ENCODE assay signal across 20 cellular contexts in genomic region chr1:57910782-57911181, GRCh38.
A peak's percentile ranks its signal among the peaks of the same experiment; 100 is the strongest.
DNase-seq lines count a peak whose midpoint lies in the region; FAIRE-seq and TF ChIP-seq lines count a peak whose summit lies in the region.
"Had no signal": no experiment of that assay in that cellular context is flagged by ENCODE, and none has a peak within 500 bp of the region (broad histone marks: within the 10 kb centered on the region; RNA-seq: fewer than 3 reads in every experiment).

No MANE protein-coding gene starts in this region.

- in situ Hi-C loops in mammary epithelial cell (cut with MboI; ENCODE audit: low sequenced_read_pairs in 2 of 2) = no loop called here

- no peaks in the 10 kb centered on the region for H3K27me3 ChIP-seq in mammary epithelial cell (ENCODE audit: insufficient read depth, low read length)
- no peaks in the 10 kb centered on the region for H3K27me3 ChIP-seq in keratinocyte (ENCODE audit: control insufficient read depth, extremely low read depth, insufficient read depth, low read length)
- no peaks in the 10 kb centered on the region for H3K27me3 ChIP-seq in vagina

- WGBS in mammary epithelial cell (ENCODE audit: low coverage, missing lambda C conversion rate) = 61% methylated on average over 2 of the region's 2 CpGs

- POLR2A ChIA-PET in MCF 10A (lab: Yijun Ruan, JAX) = no interaction called here

- H3K27ac ChIP-seq in mammary epithelial cell (ENCODE audit: insufficient read depth, low read depth, low read length) (no peak overlapping the region), keratinocyte (ENCODE audit: control insufficient read depth, insufficient read depth, low read length) (no peak overlapping the region), vagina (no peak overlapping the region)
- H3K27ac ChIP-seq: GM23248, HL-60 had no signal

- dilution Hi-C loops in mammary epithelial cell (cut with HindIII; ENCODE audit: low sequenced_read_pairs) (no loop called here), keratinocyte (cut with MboI; ENCODE audit: extremely low pct_ligation_motif_present, low sequenced_read_pairs) (no loop called here)

- H3K4me3 ChIP-seq in mammary epithelial cell (replicated peaks in 1 of 3; ENCODE audit: insufficient read depth in 1 of 3, low read depth in 2 of 3, low read length in 3 of 3) = no peak overlapping the region
- no peak overlapping the region for H3K4me3 ChIP-seq in keratinocyte (ENCODE audit: control insufficient read depth in 2 of 3, extremely low read depth in 1 of 3, insufficient read depth in 2 of 3, low read depth in 1 of 3, low read length in 3 of 3)
- no peak overlapping the region for H3K4me3 ChIP-seq in vagina
- H3K4me3 ChIP-seq: GM23248 had no signal

- H3K4me1 Mint-ChIP-seq in MCF 10A (ENCODE audit: insufficient read depth, unreplicated experiment) (no peaks in the 10 kb centered on the region), brain (peaks cover 34% of the 10 kb centered on the region)
- H3K4me1 Mint-ChIP-seq: CD4-positive, CD25-positive, alpha-beta regulatory T cell; CD8-positive, alpha-beta memory T cell had no signal

- no peaks in the 10 kb centered on the region for H3K9me1 ChIP-seq in keratinocyte (ENCODE audit: control insufficient read depth, extremely low read depth, insufficient read depth, low read length)

- no peak for TF ChIP-seq POLR2A in vagina (IDR thresholded peaks at IDR 0.05)

- peaks cover 3% of the 10 kb centered on the region for H3K4me1 ChIP-seq in mammary epithelial cell (ENCODE audit: insufficient read depth, low read length)
- H3K4me1 ChIP-seq in keratinocyte (ENCODE audit: control insufficient read depth, extremely low read depth, insufficient read depth, low read length) = peaks cover 2% of the 10 kb centered on the region
- H3K4me1 ChIP-seq in vagina = no peaks in the 10 kb centered on the region

- H3K4me2 ChIP-seq in mammary epithelial cell (ENCODE audit: insufficient read depth, low read depth, low read length) = no peak overlapping the region
- no peak overlapping the region for H3K4me2 ChIP-seq in keratinocyte (ENCODE audit: control insufficient read depth, extremely low read depth, insufficient read depth, low read depth, low read length)

- TF ChIP-seq CTCF in mammary epithelial cell (conservative IDR thresholded peaks at IDR 0.05 in 1 of 2, IDR thresholded peaks at IDR 0.05 in 1 of 2; ENCODE audit: extremely low read depth in 1 of 2, insufficient read depth in 1 of 2, low read depth in 1 of 2, low read length in 2 of 2) (no peak), MCF 10A (IDR thresholded peaks at IDR 0.05; ENCODE audit: unreplicated experiment) (no peak), brain (conservative IDR thresholded peaks at IDR 0.05) (no peak), keratinocyte (optimal IDR thresholded peaks at IDR 0.05 in 1 of 3, IDR thresholded peaks at IDR 0.05 in 1 of 3, conservative IDR thresholded peaks at IDR 0.05 in 1 of 3; ENCODE audit: extremely low read depth in 1 of 3, insufficient read depth in 2 of 3, low read length in 3 of 3) (peak in 2 of 3 experiments; percentile 0 to 12), vagina (IDR thresholded peaks at IDR 0.05) (no peak)

- peak; percentile 47 for DNase-seq in mammary epithelial cell
- no peak for DNase-seq in MCF 10A (ENCODE audit: unreplicated experiment)
- DNase-seq in keratinocyte (ENCODE audit: low read depth, low spot score) = no peak
- no peak for DNase-seq in NCI-H1048 (lab: John Stamatoyannopoulos, UW)
- DNase-seq in DMS79 (lab: John Stamatoyannopoulos, UW) = no peak
- DNase-seq in vagina (ENCODE audit: extremely low spot score in 2 of 2) = no peak
- DNase-seq: 8988T; C1 segment of cervical spinal cord; CD4-positive, CD25-positive, alpha-beta regulatory T cell; CD8-positive, alpha-beta memory T cell; COR-L47; DMS 273 treated with DMSO at 0.1 percent for 48 hours; DMS53; GM23248; HCEC 1CT had no signal

- H3K9me3 Mint-ChIP-seq in MCF 10A (ENCODE audit: unreplicated experiment) = no peaks in the 10 kb centered on the region
- peaks cover 0 to 2% (median 0%) of the 10 kb centered on the region in 5 experiments for H3K9me3 Mint-ChIP-seq in brain

- H3K36me3 ChIP-seq in mammary epithelial cell (ENCODE audit: insufficient read depth, low read length) (no peaks in the 10 kb centered on the region), keratinocyte (ENCODE audit: control insufficient read depth in 2 of 2, extremely low read depth in 1 of 2, insufficient read depth in 2 of 2, low read length in 2 of 2) (no peaks in the 10 kb centered on the region), vagina (no peaks in the 10 kb centered on the region)

- no peaks in the 10 kb centered on the region for H3K27me3 Mint-ChIP-seq in MCF 10A (ENCODE audit: insufficient read depth, unreplicated experiment)
- H3K27me3 Mint-ChIP-seq in brain = no peaks in the 10 kb centered on the region
- H3K27me3 Mint-ChIP-seq: CD4-positive, CD25-positive, alpha-beta regulatory T cell; CD8-positive, alpha-beta memory T cell had no signal

- H3K27ac Mint-ChIP-seq in MCF 10A (ENCODE audit: low read depth, unreplicated experiment) (no peak overlapping the region), brain (peak overlapping the region in 4 of 5 experiments; percentile 21 to 97 (median 27))
- H3K27ac Mint-ChIP-seq: CD4-positive, CD25-positive, alpha-beta regulatory T cell; CD8-positive, alpha-beta memory T cell had no signal

- no peaks in the 10 kb centered on the region for H3K79me2 ChIP-seq in mammary epithelial cell (ENCODE audit: insufficient read depth, low read length)
- no peaks in the 10 kb centered on the region for H3K79me2 ChIP-seq in keratinocyte (ENCODE audit: control insufficient read depth, insufficient read depth, low read length)

- BruUV-seq in mammary epithelial cell (replicated peaks; lab: Mats Ljungman, UMichigan) (no TSS peak), MCF 10A (replicated peaks; lab: Mats Ljungman, UMichigan) (no TSS peak)

- H4K20me1 ChIP-seq in mammary epithelial cell (ENCODE audit: insufficient read depth, low read length) (no peaks in the 10 kb centered on the region), keratinocyte (ENCODE audit: control insufficient read depth, extremely low read depth, insufficient read depth, low read length) (no peaks in the 10 kb centered on the region)

- H3K36me3 Mint-ChIP-seq in MCF 10A (ENCODE audit: insufficient read depth, unreplicated experiment) (no peaks in the 10 kb centered on the region), brain (no peaks in the 10 kb centered on the region)
- H3K36me3 Mint-ChIP-seq: CD4-positive, CD25-positive, alpha-beta regulatory T cell; CD8-positive, alpha-beta memory T cell had no signal

- intact Hi-C loops in mammary epithelial cell (cut with micrococcal nuclease) (no loop called here), MCF 10A (cut with micrococcal nuclease) (no loop called here), vagina (cut with DNase I) (no loop called here)

- H2AFZ ChIP-seq in mammary epithelial cell (ENCODE audit: low read depth, low read length) (no peak overlapping the region), keratinocyte (ENCODE audit: control insufficient read depth, low read length) (no peak overlapping the region)
- H2AFZ ChIP-seq: GM23248 had no signal

- H3K4me3 Mint-ChIP-seq in MCF 10A (ENCODE audit: unreplicated experiment) (no peak overlapping the region), brain (no peak overlapping the region)
- H3K4me3 Mint-ChIP-seq: CD4-positive, CD25-positive, alpha-beta regulatory T cell; CD8-positive, alpha-beta memory T cell had no signal

- FAIRE-seq in keratinocyte (lab: Jason Lieb, UNC) = peak; percentile 39
- FAIRE-seq: G401.6, GM12891, GM19239 had no signal

- H3K9me3 ChIP-seq in mammary epithelial cell (replicated peaks; ENCODE audit: insufficient read depth, low read length) = no peaks in the 10 kb centered on the region
- H3K9me3 ChIP-seq in keratinocyte (ENCODE audit: control insufficient read depth, low read depth, low read length) = no peaks in the 10 kb centered on the region
- no peaks in the 10 kb centered on the region for H3K9me3 ChIP-seq in vagina

- CTCF ChIA-PET in mammary epithelial cell (lab: Charles Lee; ENCODE audit: low non-redundant PET) = no interaction called here
- CTCF ChIA-PET in MCF 10A (lab: Yijun Ruan, JAX) = interaction anchor here (0.8 kb wide), 1 partner anchor 1626 kb away, joined by 3 read pairs; no protein-coding TSS in a partner anchor

- H3K9ac ChIP-seq in mammary epithelial cell (ENCODE audit: insufficient read depth, low read length) (no peak overlapping the region), keratinocyte (ENCODE audit: control insufficient read depth, extremely low read depth, insufficient read depth, low read length) (no peak overlapping the region)
- H3K9ac ChIP-seq: GM23248 had no signal

Comparison
In these comparisons a context has a peak if more than half of its experiments do, and no peak if none do; other contexts are left out.
1. CTCF ChIP-seq: peak in keratinocyte (2 of 3); none in mammary epithelial cell (0 of 2), MCF 10A (single experiment), brain (0 of 2) and vagina (0 of 3).